Comparison of ENCODE assay signal across 16 cellular contexts in genomic region chr1:54280652-54281051, GRCh38.
A peak's percentile ranks its signal among the peaks of the same experiment; 100 is the strongest.
DNase-seq lines count a peak whose midpoint lies in the region; ATAC-seq and TF ChIP-seq lines count a peak whose summit lies in the region.
"Had no signal": no experiment of that assay in that cellular context is flagged by ENCODE, and none has a peak within 500 bp of the region (broad histone marks: within the 10 kb centered on the region; RNA-seq: fewer than 3 reads in every experiment).

No MANE protein-coding gene starts in this region.

- peak overlapping the region; percentile 23 to 77 for H3K27ac Mint-ChIP-seq in natural killer cell treated with Interleukin-12 subunit alpha and Interleukin-12 subunit beta and Interleukin-15 and Interleukin-18, amount 100 ng/mL, for 72 hours

- H3K4me3 Mint-ChIP-seq in natural killer cell treated with Interleukin-12 subunit alpha and Interleukin-12 subunit beta and Interleukin-15 and Interleukin-18, amount 100 ng/mL, for 72 hours: no peak overlapping the region
- H3K4me3 Mint-ChIP-seq: nephron had no signal

- H3K27me3 Mint-ChIP-seq in natural killer cell treated with Interleukin-12 subunit alpha and Interleukin-12 subunit beta and Interleukin-15 and Interleukin-18, amount 100 ng/mL, for 72 hours: no peaks in the 10 kb centered on the region

- TF ChIP-seq CTCF in right lobe of liver (IDR thresholded peaks at IDR 0.05): no peak

- TF ChIP-seq POLR2A in right lobe of liver (IDR thresholded peaks at IDR 0.05): no peak

- H3K36me3 ChIP-seq in right lobe of liver: no peaks in the 10 kb centered on the region
- H3K36me3 ChIP-seq: BE2C had no signal

- no peaks in the 10 kb centered on the region for H3K27me3 ChIP-seq in right lobe of liver
- H3K27me3 ChIP-seq: BE2C, foreskin keratinocyte had no signal

- WGBS in right lobe of liver (ENCODE audit: insufficient coverage, low coverage, low lambda C conversion rate, missing lambda C conversion rate): 91% methylated on average over 12 of the region's 12 CpGs

- no peaks in the 10 kb centered on the region for H3K9me3 Mint-ChIP-seq in natural killer cell treated with Interleukin-12 subunit alpha and Interleukin-12 subunit beta and Interleukin-15 and Interleukin-18, amount 100 ng/mL, for 72 hours
- H3K9me3 Mint-ChIP-seq: nephron had no signal

- H3K27ac ChIP-seq in right lobe of liver: no peak overlapping the region
- H3K27ac ChIP-seq: foreskin keratinocyte had no signal

- peaks cover 10% of the 10 kb centered on the region for H3K36me3 Mint-ChIP-seq in natural killer cell treated with Interleukin-12 subunit alpha and Interleukin-12 subunit beta and Interleukin-15 and Interleukin-18, amount 100 ng/mL, for 72 hours

- H3K4me1 ChIP-seq in right lobe of liver: peaks cover 0 to 54% (median 21%) of the 10 kb centered on the region in 4 donors
- H3K4me1 ChIP-seq: BE2C, foreskin keratinocyte had no signal

- H3K4me1 Mint-ChIP-seq in natural killer cell treated with Interleukin-12 subunit alpha and Interleukin-12 subunit beta and Interleukin-15 and Interleukin-18, amount 100 ng/mL, for 72 hours (ENCODE audit: low read depth in 2 of 2): peaks cover 50 to 62% of the 10 kb centered on the region in 2 donors

- no peak for ATAC-seq in natural killer cell treated with Interleukin-12 subunit alpha and Interleukin-12 subunit beta and Interleukin-15 and Interleukin-18, amount 100 ng/mL, for 72 hours
- ATAC-seq in right lobe of liver (no peak), HG03139 (IDR thresholded peaks at IDR 0.05; ENCODE audit: unreplicated experiment) (no peak)
- ATAC-seq: foreskin keratinocyte had no signal

- DNase-seq in stimulated activated naive CD4-positive, alpha-beta T cell (lab: John Stamatoyannopoulos, UW): peak in 5 of 6 experiments; percentile 14 to 30 (median 20)
- no peak for DNase-seq in stimulated activated naive CD4-positive, alpha-beta T cell treated with Interleukin-2 at 50 U/mL for 16 hours (lab: John Stamatoyannopoulos, UW)
- DNase-seq in astrocyte of the hippocampus (ENCODE audit: low read depth, low spot score): peak; percentile 95
- DNase-seq in natural killer cell treated with Interleukin-12 subunit alpha and Interleukin-12 subunit beta and Interleukin-15 and Interleukin-18, amount 100 ng/mL, for 72 hours (ENCODE audit: low spot score): no peak
- DNase-seq in NCI-H82 treated with DMSO at 0.1 percent for 48 hours (lab: John Stamatoyannopoulos, UW; ENCODE audit: unreplicated experiment): no peak
- DNase-seq in right lobe of liver: no peak
- no peak for DNase-seq in NCI-H2227 treated with DMSO at 0.1 percent for 48 hours (lab: John Stamatoyannopoulos, UW)
- DNase-seq: activated effector memory CD4-positive, alpha-beta T cell treated with anti-CD3 and anti-CD28 coated beads, Interleukin-2, amount 50 U/mL, for 16 hours; BE2C; foreskin keratinocyte; NCI-H1436 treated with DMSO at 0.1 percent for 48 hours; NCI-H526; SIG-M5; stimulated activated CD4-positive, alpha-beta T cell treated with anti-CD3 and anti-CD28 coated beads, Interleukin-12 subunit alpha, Interleukin-12 subunit beta, amount 100 ng/mL, for 4 hours had no signal

- H3K9me3 ChIP-seq in right lobe of liver: no peaks in the 10 kb centered on the region
- H3K9me3 ChIP-seq: BE2C had no signal

- intact Hi-C loops in right lobe of liver (cut with DNase I): no loop called here

- H3K4me3 ChIP-seq in right lobe of liver: no peak overlapping the region

Comparison
In these comparisons a context has a peak if more than half of its experiments do, and no peak if none do; other contexts are left out.
1. DNase-seq: peak in stimulated activated naive CD4-positive, alpha-beta T cell (5 of 6) and astrocyte of the hippocampus (single experiment); none in stimulated activated naive CD4-positive, alpha-beta T cell treated with Interleukin-2 at 50 U/mL for 16 hours (single experiment), natural killer cell treated with Interleukin-12 subunit alpha and Interleukin-12 subunit beta and Interleukin-15 and Interleukin-18, amount 100 ng/mL, for 72 hours (single experiment), NCI-H82 treated with DMSO at 0.1 percent for 48 hours (single experiment), right lobe of liver (0 of 3) and NCI-H2227 treated with DMSO at 0.1 percent for 48 hours (single experiment).